Comparison of ENCODE assay signal across 8 cellular contexts in genomic region chr19:12783226-12783848, GRCh38. TPM values are rescaled to one million over a fixed set of nuclear protein-coding genes. Genes with fewer than 3 reads are reported as not detected.
DNase-seq lines count a peak whose midpoint lies in the region; ATAC-seq, FAIRE-seq and TF ChIP-seq lines count a peak whose summit lies in the region.

No MANE protein-coding gene starts in this region.

- no peak for TF ChIP-seq POLR2A in GM12892 (IDR thresholded peaks at IDR 0.05; ENCODE audit: low read depth, low read length)

- DNase-seq in T-helper 17 cell (peak in 1 of 3 donors; percentile 25), epithelial cell of proximal tubule (ENCODE audit: low read depth) (no peak), retinal pigment epithelial cell (ENCODE audit: low read depth) (no peak), left colon (no peak), GM12892 (ENCODE audit: insufficient read length) (no peak)

- ATAC-seq in T-helper 17 cell (no peak), HG02642 (IDR thresholded peaks at IDR 0.05; ENCODE audit: poor library complexity, unreplicated experiment) (no peak), HG03108 (IDR thresholded peaks at IDR 0.05; ENCODE audit: unreplicated experiment) (no peak), left colon (no peak)

- H3K9me3 ChIP-seq in T-helper 17 cell (ENCODE audit: control insufficient read depth, low read length, poor library complexity, severe bottlenecking): no peaks in the 10 kb centered on the region

- no peaks in the 10 kb centered on the region for H3K36me3 Mint-ChIP-seq in T-helper 17 cell (ENCODE audit: low read depth)

- H3K4me3 ChIP-seq in GM12875 (ENCODE audit: low read depth, low read length) (peak overlapping the region; percentile 52), epithelial cell of proximal tubule (ENCODE audit: low read depth, low read length) (peak overlapping the region; percentile 57), retinal pigment epithelial cell (ENCODE audit: low read length) (peak overlapping the region; percentile 49)

- intact Hi-C loops in left colon (cut with DNase I, micrococcal nuclease): no loop called here

- TF ChIP-seq CTCF in GM12875 (IDR thresholded peaks at IDR 0.05; ENCODE audit: borderline replicate concordance, insufficient read depth, low read depth, low read length) (no peak), epithelial cell of proximal tubule (conservative IDR thresholded peaks at IDR 0.05; ENCODE audit: low read depth, low read length) (no peak), retinal pigment epithelial cell (conservative IDR thresholded peaks at IDR 0.05; ENCODE audit: low read depth, low read length) (no peak)

- H3K4me1 Mint-ChIP-seq in T-helper 17 cell: peaks cover 22% of the 10 kb centered on the region

- H3K4me3 Mint-ChIP-seq in T-helper 17 cell: peak overlapping the region; percentile 91

- FAIRE-seq in GM12892 (lab: Jason Lieb, UNC): no peak

- H3K27me3 Mint-ChIP-seq in T-helper 17 cell: no peaks in the 10 kb centered on the region

- H3K27ac Mint-ChIP-seq in T-helper 17 cell: no peak overlapping the region

RNA-seq across cellular contexts. Expression of gene JUNB, which starts 7.9 kb away (rescaled TPM):
- total RNA-seq in T-helper 17 cell (1,000 to 10,000 TPM; 1,500 to 1,584 TPM), epithelial cell of proximal tubule (127 and 251 TPM in 2 replicates), left colon (100 to 1,000 TPM; 169 to 314 TPM)
- 11.9 TPM for polyA plus RNA-seq in GM12892 (2012; ENCODE audit: missing spikeins)

RNA-seq across cellular contexts. Expression of gene HOOK2, which starts 8.0 kb away (rescaled TPM):
- total RNA-seq in T-helper 17 cell (10 to 100 TPM; 14.9 to 19.3 TPM), epithelial cell of proximal tubule (12.3 and 26.3 TPM in 2 replicates), left colon (10 to 100 TPM; 58.3 to 83.1 TPM)
- 10.7 TPM for polyA plus RNA-seq in GM12892 (2012; ENCODE audit: missing spikeins)

RNA-seq across cellular contexts. Expression of gene PRDX2, which starts 18.3 kb away (rescaled TPM):
- 10 to 100 TPM; 92.6 to 97.0 TPM for total RNA-seq in T-helper 17 cell
- total RNA-seq in epithelial cell of proximal tubule: 463 and 571 TPM in 2 replicates
- 100 to 1,000 TPM; 249 to 298 TPM for total RNA-seq in left colon
- polyA plus RNA-seq in GM12892 (2012; ENCODE audit: missing spikeins): 219 TPM

RNA-seq across cellular contexts. Expression of gene THSD8, which starts 18.5 kb away (rescaled TPM):
- total RNA-seq in T-helper 17 cell (1 to 10 TPM in 1 of 2 donors, under 1 TPM in 1; 0.85 to 3.0 TPM), epithelial cell of proximal tubule (not detected in 2 replicates), left colon (1 to 10 TPM; 3.2 to 4.4 TPM)
- polyA plus RNA-seq in GM12892 (2012; ENCODE audit: missing spikeins): 16.1 TPM

RNA-seq across cellular contexts. Expression of gene RNASEH2A, which starts 23.0 kb away (rescaled TPM):
- 1 to 10 TPM; 3.1 to 5.7 TPM for total RNA-seq in T-helper 17 cell
- 49.6 and 62.7 TPM in 2 replicates for total RNA-seq in epithelial cell of proximal tubule
- 10 to 100 TPM in 1 of 2 donors, 1 to 10 TPM in 1; 5.7 to 10.9 TPM for total RNA-seq in left colon
- polyA plus RNA-seq in GM12892 (2012; ENCODE audit: missing spikeins): 33.0 TPM
